8 cellular contexts compared by ENCODE assay signal in genomic region chr18:22983175-22983574, GRCh38. TPM values are rescaled to one million over a fixed set of nuclear protein-coding genes. Genes with fewer than 3 reads are reported as not detected.
A peak's percentile ranks its signal among the peaks of the same experiment; 100 is the strongest.
DNase-seq lines count a peak whose midpoint lies in the region; ATAC-seq, FAIRE-seq and TF ChIP-seq lines count a peak whose summit lies in the region.

No MANE protein-coding gene starts in this region.

- H4K20me1 ChIP-seq in H1 (replicated peaks in 1 of 2; ENCODE audit: control insufficient read depth in 1 of 2, insufficient read depth in 2 of 2, low read length in 2 of 2): no peaks in the 10 kb centered on the region

- H3K56ac ChIP-seq in H1 (replicated peaks; ENCODE audit: insufficient read length, low read depth, low read length): no peak overlapping the region

- H2AFZ ChIP-seq in H1 (ENCODE audit: low read length) (no peak overlapping the region), parathyroid adenoma (no peak overlapping the region)

- no peak overlapping the region for H4K91ac ChIP-seq in H1 (replicated peaks; ENCODE audit: insufficient read length, low read length)

- no peaks in the 10 kb centered on the region for H3K79me1 ChIP-seq in H1 (ENCODE audit: low read depth, low read length)

- CTCF ChIA-PET in H1 (lab: Charles Lee; ENCODE audit: partially characterized antibody): interaction anchor here (0.6 to 4.2 kb wide), 21 partner anchors 8 to 886 kb away, joined by 3 to 37 read pairs (median 3); no protein-coding TSS in a partner anchor

- no peaks in the 10 kb centered on the region for H3K23me2 ChIP-seq in H1 (ENCODE audit: low read depth, low read length)

- H3K14ac ChIP-seq in H1 (ENCODE audit: insufficient read length): no peak overlapping the region

- H3K79me2 ChIP-seq in H1 (ENCODE audit: control insufficient read depth in 1 of 2, insufficient read depth in 2 of 2, low read length in 2 of 2): no peaks in the 10 kb centered on the region
- no peaks in the 10 kb centered on the region for H3K79me2 ChIP-seq in parathyroid adenoma

- H3K4ac ChIP-seq in H1 (replicated peaks; ENCODE audit: insufficient read length, low read depth, low read length): no peak overlapping the region

- WGBS in H1 (ENCODE audit: extremely low coverage in 1 of 2, insufficient coverage in 1 of 2, insufficient read length in 1 of 2, insufficient replicate concordance in 2 of 2, low coverage in 1 of 2, low lambda C conversion rate in 2 of 2, missing lambda C conversion rate in 1 of 2), 2 experiments: 64% methylated on average over 3 of the region's 3 CpGs; no CpG with 5 or more reads in 1 of the 2 experiments

- H3K4me3 ChIP-seq in H1 (ENCODE audit: extremely low read depth in 1 of 4, insufficient read depth in 2 of 4, low read depth in 3 of 4, low read length in 4 of 4) (no peak overlapping the region), parathyroid adenoma (ENCODE audit: low read depth, low read length) (no peak overlapping the region)

- H3K27ac ChIP-seq in H1 (ENCODE audit: low read depth, low read length) (no peak overlapping the region), parathyroid adenoma (no peak overlapping the region)

- H3K9ac ChIP-seq in H1 (replicated peaks in 1 of 4; ENCODE audit: extremely low read depth in 1 of 4, low read depth in 3 of 4, low read length in 3 of 4) (no peak overlapping the region), parathyroid adenoma (no peak overlapping the region)

- peak in 2 of 3 experiments; percentile 20 to 23; a peak in 2 of 4 replicates for TF ChIP-seq CTCF in H1 (IDR thresholded peaks at IDR 0.05; ENCODE audit: control extremely low read depth in 1 of 3, insufficient read depth in 1 of 3, low read depth in 1 of 3, low read length in 3 of 3)
- TF ChIP-seq CTCF in parathyroid adenoma (IDR thresholded peaks at IDR 0.05): peak; percentile 61

- H3K4me2 ChIP-seq in H1 (ENCODE audit: insufficient read depth in 1 of 2, low read depth in 2 of 2, low read length in 2 of 2): no peak overlapping the region
- H3K4me2 ChIP-seq in parathyroid adenoma (ENCODE audit: low read length): no peak overlapping the region

- POLR2A ChIA-PET in H1 (lab: Charles Lee; ENCODE audit: partially characterized antibody): interaction anchor here (1.3 to 1.5 kb wide), 2 partner anchors 30 to 170 kb away, joined by 3 to 7 read pairs; no protein-coding TSS in a partner anchor

- no peak for TF ChIP-seq POLR2A in H1 (IDR thresholded peaks at IDR 0.05; ENCODE audit: control extremely low read depth in 1 of 2, low read depth in 2 of 2, low read length in 2 of 2)

- no peak overlapping the region for H2BK20ac ChIP-seq in H1 (ENCODE audit: low read length)

- no peak overlapping the region for H4K5ac ChIP-seq in H1 (ENCODE audit: insufficient read length, low read depth, low read length)

- H2BK120ac ChIP-seq in H1 (replicated peaks; ENCODE audit: low read depth, low read length): no peak overlapping the region

- no peak overlapping the region for H2BK5ac ChIP-seq in H1 (ENCODE audit: low read depth, low read length)

- no peaks in the 10 kb centered on the region for H3K27me3 ChIP-seq in H1 (replicated peaks in 1 of 4; ENCODE audit: control insufficient read depth in 3 of 4, extremely low read depth in 1 of 4, insufficient read depth in 3 of 4, low read length in 3 of 4)
- no peaks in the 10 kb centered on the region for H3K27me3 ChIP-seq in parathyroid adenoma (ENCODE audit: control insufficient read depth, insufficient read depth, low read length)

- peak; percentile 19 for FAIRE-seq in H1 (lab: Jason Lieb, UNC)

- H3K4me1 ChIP-seq in H1 (replicated peaks in 1 of 4; ENCODE audit: control insufficient read depth in 3 of 4, insufficient read depth in 4 of 4, low read length in 3 of 4): no peaks in the 10 kb centered on the region
- H3K4me1 ChIP-seq in parathyroid adenoma: no peaks in the 10 kb centered on the region

- H3K9me3 ChIP-seq in H1 (ENCODE audit: insufficient read depth in 2 of 2, low read depth in 1 of 2, low read length in 1 of 2): no peaks in the 10 kb centered on the region
- H3K9me3 ChIP-seq in parathyroid adenoma (ENCODE audit: control insufficient read depth, low read length): no peaks in the 10 kb centered on the region

- DNase-seq in SKM-1 treated with dmso at 0.1 percent for 144 hours (lab: John Stamatoyannopoulos, UW; ENCODE audit: unreplicated experiment) (peak; percentile 47), SKM-1 (lab: John Stamatoyannopoulos, UW; ENCODE audit: unreplicated experiment) (no peak), NCI-H748 treated with DMSO at 0.1 percent for 48 hours (lab: John Stamatoyannopoulos, UW) (peak; percentile 19), H1 (ENCODE audit: low read depth in 1 of 2, low spot score in 2 of 2) (no peak)
- DNase-seq in effector CD8-positive, alpha-beta T cell (lab: John Stamatoyannopoulos, UW): no peak

- H2BK12ac ChIP-seq in H1 (ENCODE audit: low read depth, low read length): no peak overlapping the region

- ATAC-seq in GM19035 (IDR thresholded peaks at IDR 0.05; ENCODE audit: unreplicated experiment) (no peak), HG02970 (IDR thresholded peaks at IDR 0.05; ENCODE audit: low FRiP score, unreplicated experiment) (no peak)

- no peak overlapping the region for H4K8ac ChIP-seq in H1 (ENCODE audit: extremely low read depth, insufficient read depth, low read length)

- H3K36me3 ChIP-seq in H1 (ENCODE audit: control insufficient read depth in 2 of 4, insufficient read depth in 4 of 4, low read length in 3 of 4) (peaks cover 3 to 20% (median 12%) of the 10 kb centered on the region in 4 experiments; a peak in 6 of 8 replicates), parathyroid adenoma (ENCODE audit: control insufficient read depth, insufficient read depth, low read length) (no peaks in the 10 kb centered on the region)

- TF ChIP-seq EP300 in H1 (IDR thresholded peaks at IDR 0.05; ENCODE audit: borderline replicate concordance in 1 of 2, low read depth in 2 of 2, low read length in 2 of 2): no peak

- peak in 1 of 2 experiments; percentile 58; a peak in 3 of 4 replicates for TF ChIP-seq RAD21 in H1 (IDR thresholded peaks at IDR 0.05 in 1 of 2, conservative IDR thresholded peaks at IDR 0.05 in 1 of 2; ENCODE audit: low read depth in 2 of 2, low read length in 2 of 2)

- no peak overlapping the region for H3K18ac ChIP-seq in H1 (ENCODE audit: extremely low read depth, low read length)

- no peak overlapping the region for H3K23ac ChIP-seq in H1 (ENCODE audit: insufficient read length)

- H2BK15ac ChIP-seq in H1 (ENCODE audit: low read length): no peak overlapping the region

- H2AK5ac ChIP-seq in H1 (ENCODE audit: low read depth, low read length): no peak overlapping the region

TF ChIP-seq in H1, 55 proteins besides CTCF, POLR2A, EP300 and RAD21 (continues in another document):
- no peak for TF ChIP-seq SAP30 (IDR thresholded peaks at IDR 0.05; ENCODE audit: insufficient read depth, insufficient replicate concordance, low read length)
- no peak for TF ChIP-seq BRCA1 (IDR thresholded peaks at IDR 0.05; ENCODE audit: low read depth, low read length)
- no peak for TF ChIP-seq NANOG (IDR thresholded peaks at IDR 0.05; ENCODE audit: insufficient read depth, low read depth, low read length, poor library complexity, severe bottlenecking)
- no peak for TF ChIP-seq E2F6 (IDR thresholded peaks at IDR 0.05)
- no peak for TF ChIP-seq RXRA (IDR thresholded peaks at IDR 0.05; ENCODE audit: insufficient read depth, low read depth, low read length)
- no peak for TF ChIP-seq SIRT6 (IDR thresholded peaks at IDR 0.05; ENCODE audit: low read length)
- TF ChIP-seq CTBP2 (IDR thresholded peaks at IDR 0.05; ENCODE audit: borderline replicate concordance, insufficient read depth, insufficient read length, low read length): no peak
- TF ChIP-seq KDM1A (IDR thresholded peaks at IDR 0.05; ENCODE audit: borderline replicate concordance, low read length): no peak
- no peak for TF ChIP-seq KDM4A (IDR thresholded peaks at IDR 0.05; ENCODE audit: low read depth, low read length, severe bottlenecking)
- TF ChIP-seq NRF1 (IDR thresholded peaks at IDR 0.05; ENCODE audit: low read depth, low read length): no peak
- no peak for TF ChIP-seq ATF2 (IDR thresholded peaks at IDR 0.05; ENCODE audit: low read length)
- TF ChIP-seq CEBPB (IDR thresholded peaks at IDR 0.05; ENCODE audit: low read depth, low read length): no peak
- no peak for TF ChIP-seq TBP (IDR thresholded peaks at IDR 0.05; ENCODE audit: low read depth, low read length)
- no peak for TF ChIP-seq PHF8 (conservative IDR thresholded peaks at IDR 0.05; ENCODE audit: low read depth, low read length)

RNA-seq across cellular contexts. Expression of gene RBBP8, which starts 50.0 kb away (rescaled TPM):
- 63.4 and 65.8 TPM in 2 replicates for total RNA-seq in H1 (2021; fragmentation: NEBNext Ultra II Directional; extraction: Animal tissue kit (Norgen Biotek cat#: 25700))
- polyA plus RNA-seq in H1 (2011; rRNA removed): 8.9 and 16.1 TPM in 2 replicates
- polyA plus RNA-seq in H1 (2011; cell fraction: cytosol; rRNA removed): 21.6 TPM
- polyA plus RNA-seq in H1 (2011; cell fraction: nucleus; rRNA removed): 21.1 TPM
- polyA plus RNA-seq in H1 (2012, experiment 1 of 2): 24.2 to 46.1 TPM (median 29.8 TPM) in 4 replicates
- polyA plus RNA-seq in H1 (2012, experiment 2 of 2): 5.3 TPM
- 81.8 TPM for polyA plus RNA-seq in H1 (2013, experiment 1 of 2)
- polyA plus RNA-seq in H1 (2013, experiment 2 of 2): 75.0 TPM
- polyA minus RNA-seq in H1 (2011; rRNA and poly(A)+ RNA removed): 38.9 and 68.0 TPM in 2 replicates
- polyA minus RNA-seq in H1 (2011; cell fraction: cytosol; rRNA and poly(A)+ RNA removed): 21.9 TPM
- polyA minus RNA-seq in H1 (2011; cell fraction: nucleus; rRNA and poly(A)+ RNA removed): 124 TPM

Comparison
In these comparisons a context has a peak if more than half of its experiments do, and no peak if none do; other contexts are left out.
1. DNase-seq: peak in SKM-1 treated with dmso at 0.1 percent for 144 hours (single experiment) and NCI-H748 treated with DMSO at 0.1 percent for 48 hours (single experiment); none in SKM-1 (single experiment), H1 (0 of 2) and effector CD8-positive, alpha-beta T cell (single experiment).